Comparison of ENCODE assay signal across 20 cellular contexts in the genomic region with DNA sequence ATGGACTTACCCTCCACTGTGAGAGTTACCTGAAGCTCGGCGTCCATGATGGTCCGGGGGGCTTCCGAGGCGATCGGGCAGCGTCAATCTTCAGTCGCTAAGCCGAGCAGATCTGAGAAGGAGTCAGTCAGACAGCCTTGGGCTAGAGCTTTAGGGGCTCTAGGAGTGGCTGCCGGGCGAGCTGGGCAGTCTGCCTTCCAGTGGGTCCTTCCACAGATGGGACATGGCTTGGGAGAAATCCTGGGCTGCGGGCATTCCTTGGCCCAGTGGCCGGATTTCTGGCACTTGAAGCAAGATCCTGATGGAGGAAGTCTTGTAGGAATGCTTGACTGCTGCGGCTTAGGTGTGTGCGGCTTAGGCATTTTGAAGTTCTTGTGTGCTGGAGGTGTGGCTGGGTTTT. TPM values are rescaled to one million over a fixed set of nuclear protein-coding genes. Genes with fewer than 3 reads are reported as not detected.
"Had no signal": no experiment of that assay in that cellular context is flagged by ENCODE, and none has a peak within 500 bp of the region (broad histone marks: within the 10 kb centered on the region; RNA-seq: fewer than 3 reads in every experiment).

No MANE protein-coding gene starts in this region.

RNA-seq across cellular contexts. Expression of a gene that starts 5.7 kb away (rescaled TPM):
- total RNA-seq: naive thymus-derived CD8-positive, alpha-beta T cell; natural killer cell treated with Interleukin-12 subunit alpha and Interleukin-12 subunit beta and Interleukin-15 and Interleukin-18, amount 100 ng/mL, for 72 hours; neural crest cell; omental fat pad; osteocyte; posterior vena cava; pulmonary artery endothelial cell; right atrium auricular region; sciatic nerve; subcutaneous adipose tissue; temporal lobe; thoracic aorta; tibial nerve had no signal
- polyA plus RNA-seq: naive thymus-derived CD8-positive, alpha-beta T cell; smooth muscle cell had no signal

RNA-seq across cellular contexts. Expression of a gene that starts 14.9 kb away (rescaled TPM):
- total RNA-seq: naive thymus-derived CD8-positive, alpha-beta T cell; neural crest cell; omental fat pad; osteocyte; pancreas; posterior vena cava; prostate gland; pulmonary artery endothelial cell; right atrium auricular region; sciatic nerve; smooth muscle cell; stomach; subcutaneous adipose tissue; temporal lobe; thoracic aorta; tibial nerve; upper lobe of right lung; urinary bladder; uterus had no signal
- polyA plus RNA-seq: naive thymus-derived CD8-positive, alpha-beta T cell; pancreas; smooth muscle cell; stomach; urinary bladder had no signal
